Comparison of ENCODE assay signal across 28 cellular contexts in the genomic region with DNA sequence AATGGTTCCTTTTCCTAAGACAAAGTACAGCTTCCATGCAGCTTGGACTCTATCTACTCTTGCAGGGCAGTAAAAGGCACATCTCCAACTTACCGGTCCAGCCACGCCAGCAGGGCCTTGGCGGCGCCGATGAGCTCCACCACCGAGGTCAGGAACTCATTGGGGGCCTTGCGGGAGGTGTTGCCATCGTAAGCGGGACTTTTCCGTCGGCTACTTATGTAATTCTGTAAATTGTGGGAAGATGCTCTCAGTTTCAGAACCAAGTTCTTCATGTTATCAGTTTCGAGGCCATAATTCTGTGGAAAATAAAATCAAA.
A peak's percentile ranks its signal among the peaks of the same experiment; 100 is the strongest.
DNase-seq lines count a peak whose midpoint lies in the region; ATAC-seq and TF ChIP-seq lines count a peak whose summit lies in the region.
"Had no signal": no experiment of that assay in that cellular context is flagged by ENCODE, and none has a peak within 500 bp of the region (broad histone marks: within the 10 kb centered on the region; RNA-seq: fewer than 3 reads in every experiment).

No MANE protein-coding gene starts in this region.

- DNase-seq in glomerular visceral epithelial cell (ENCODE audit: extremely low spot score): peak; percentile 39
- DNase-seq in NCI-H524 treated with DMSO at 0.1 percent for 48 hours (lab: John Stamatoyannopoulos, UW): no peak
- DNase-seq in WTC11 (ENCODE audit: low spot score): no peak
- no peak for DNase-seq in sciatic nerve (ENCODE audit: low spot score)
- no peak for DNase-seq in 8988T
- DNase-seq: activated CD4-positive, alpha-beta T cell treated with anti-CD3 and anti-CD28 coated beads for 48 hours; activated CD8-positive, alpha-beta memory T cell treated with anti-CD3 and anti-CD28 coated beads for 24 hours; activated effector memory CD4-positive, alpha-beta T cell treated with Interleukin-2 at 50 U/mL for 16 hours; Calu3; DMS79; GDM1; immature natural killer cell; NCI-H146; NCI-H446 treated with DMSO at 0.1 percent for 48 hours; ovary; SJCRH30; stimulated activated naive B cell treated with anti-CD40 and anti-IgM and Interleukin-4, amounts not matched to agents 10 μg/mL and 1 μg/mL and 100 μg/mL, for 72 hours; substantia nigra; T1000 had no signal

- H3K4me3 Mint-ChIP-seq in WTC11: no peak overlapping the region
- H3K4me3 Mint-ChIP-seq: CD14-positive monocyte; IgD-negative memory B cell; immature natural killer cell; memory B cell; stimulated activated naive B cell treated with anti-CD40 and anti-IgM and Interleukin-4, amounts not matched to agents 10 μg/mL and 1 μg/mL and 100 μg/mL, for 72 hours had no signal

- no peaks in the 10 kb centered on the region for H3K36me3 Mint-ChIP-seq in WTC11
- H3K36me3 Mint-ChIP-seq: activated naive CD4-positive, alpha-beta T cell treated with anti-CD3 and anti-CD28 coated beads, Interleukin-2, amount 50 U/mL, for 72 hours; CD14-positive monocyte; IgD-negative memory B cell; immature natural killer cell; memory B cell; stimulated activated naive B cell treated with anti-CD40 and anti-IgM and Interleukin-4, amounts not matched to agents 10 μg/mL and 1 μg/mL and 100 μg/mL, for 72 hours had no signal

- TF ChIP-seq CTCF in WTC11 (IDR thresholded peaks at IDR 0.05): no peak

- intact Hi-C loops in sciatic nerve (cut with DNase I): no loop called here

- H3K4me1 Mint-ChIP-seq in WTC11: no peaks in the 10 kb centered on the region
- H3K4me1 Mint-ChIP-seq: CD14-positive monocyte; IgD-negative memory B cell; immature natural killer cell; memory B cell; stimulated activated naive B cell treated with anti-CD40 and anti-IgM and Interleukin-4, amounts not matched to agents 10 μg/mL and 1 μg/mL and 100 μg/mL, for 72 hours had no signal

- no peaks in the 10 kb centered on the region for H3K27me3 Mint-ChIP-seq in WTC11 (ENCODE audit: low read depth)

- ATAC-seq in GM18511 (IDR thresholded peaks at IDR 0.05; ENCODE audit: unreplicated experiment) (peak; percentile 28), GM21825 (IDR thresholded peaks at IDR 0.05; ENCODE audit: unreplicated experiment) (peak; percentile 25), HG03354 (IDR thresholded peaks at IDR 0.05; ENCODE audit: poor library complexity, severe bottlenecking, unreplicated experiment) (peak; percentile 42), WTC11 (no peak), sciatic nerve (no peak)
- ATAC-seq: activated naive CD4-positive, alpha-beta T cell treated with anti-CD3 and anti-CD28 coated beads, Interleukin-2, amount 50 U/mL, for 72 hours; gastroesophageal sphincter; HCT116; stimulated activated naive B cell treated with anti-CD40 and anti-IgM and Interleukin-4, amounts not matched to agents 10 μg/mL and 1 μg/mL and 100 μg/mL, for 72 hours had no signal

- POLR2A ChIA-PET in WTC11 (lab: Charles Lee): no interaction called here

- H3K27ac Mint-ChIP-seq in WTC11: no peak overlapping the region
- H3K27ac Mint-ChIP-seq: activated naive CD4-positive, alpha-beta T cell treated with anti-CD3 and anti-CD28 coated beads, Interleukin-2, amount 50 U/mL, for 72 hours; IgD-negative memory B cell; immature natural killer cell; memory B cell; stimulated activated naive B cell treated with anti-CD40 and anti-IgM and Interleukin-4, amounts not matched to agents 10 μg/mL and 1 μg/mL and 100 μg/mL, for 72 hours had no signal

- no peaks in the 10 kb centered on the region for H3K9me3 Mint-ChIP-seq in WTC11
- H3K9me3 Mint-ChIP-seq: activated naive CD4-positive, alpha-beta T cell treated with anti-CD3 and anti-CD28 coated beads, Interleukin-2, amount 50 U/mL, for 72 hours; IgD-negative memory B cell; immature natural killer cell; memory B cell had no signal

- CTCF ChIA-PET in WTC11 (lab: Charles Lee): no interaction called here

TF ChIP-seq in WTC11, 78 proteins besides CTCF, POLR2A, EP300 and RAD21 (continues in another document):
- TF ChIP-seq, protein P1, sequence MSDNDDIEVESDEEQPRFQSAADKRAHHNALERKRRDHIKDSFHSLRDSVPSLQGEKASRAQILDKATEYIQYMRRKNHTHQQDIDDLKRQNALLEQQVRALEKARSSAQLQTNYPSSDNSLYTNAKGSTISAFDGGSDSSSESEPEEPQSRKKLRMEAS (CRISPR knock-in tag; IDR thresholded peaks at IDR 0.05): no peak
- TF ChIP-seq EMX1 (CRISPR knock-in tag; IDR thresholded peaks at IDR 0.05): no peak
- TF ChIP-seq, protein P2, sequence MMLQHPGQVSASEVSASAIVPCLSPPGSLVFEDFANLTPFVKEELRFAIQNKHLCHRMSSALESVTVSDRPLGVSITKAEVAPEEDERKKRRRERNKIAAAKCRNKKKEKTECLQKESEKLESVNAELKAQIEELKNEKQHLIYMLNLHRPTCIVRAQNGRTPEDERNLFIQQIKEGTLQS (CRISPR knock-in tag; conservative IDR thresholded peaks at IDR 0.05): no peak
- TF ChIP-seq ZNF396 (CRISPR knock-in tag; IDR thresholded peaks at IDR 0.05; ENCODE audit: borderline replicate concordance): no peak
- TF ChIP-seq, protein P3, sequence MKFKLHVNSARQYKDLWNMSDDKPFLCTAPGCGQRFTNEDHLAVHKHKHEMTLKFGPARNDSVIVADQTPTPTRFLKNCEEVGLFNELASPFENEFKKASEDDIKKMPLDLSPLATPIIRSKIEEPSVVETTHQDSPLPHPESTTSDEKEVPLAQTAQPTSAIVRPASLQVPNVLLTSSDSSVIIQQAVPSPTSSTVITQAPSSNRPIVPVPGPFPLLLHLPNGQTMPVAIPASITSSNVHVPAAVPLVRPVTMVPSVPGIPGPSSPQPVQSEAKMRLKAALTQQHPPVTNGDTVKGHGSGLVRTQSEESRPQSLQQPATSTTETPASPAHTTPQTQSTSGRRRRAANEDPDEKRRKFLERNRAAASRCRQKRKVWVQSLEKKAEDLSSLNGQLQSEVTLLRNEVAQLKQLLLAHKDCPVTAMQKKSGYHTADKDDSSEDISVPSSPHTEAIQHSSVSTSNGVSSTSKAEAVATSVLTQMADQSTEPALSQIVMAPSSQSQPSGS (CRISPR knock-in tag; IDR thresholded peaks at IDR 0.05; ENCODE audit: borderline replicate concordance, low read depth): no peak
- no peak for TF ChIP-seq ZNF138 (CRISPR knock-in tag; conservative IDR thresholded peaks at IDR 0.05)
- no peak for TF ChIP-seq ZNF232 (CRISPR knock-in tag; IDR thresholded peaks at IDR 0.05)
- no peak for TF ChIP-seq GABPB1 (CRISPR knock-in tag; IDR thresholded peaks at IDR 0.05)
- TF ChIP-seq, protein P4, sequence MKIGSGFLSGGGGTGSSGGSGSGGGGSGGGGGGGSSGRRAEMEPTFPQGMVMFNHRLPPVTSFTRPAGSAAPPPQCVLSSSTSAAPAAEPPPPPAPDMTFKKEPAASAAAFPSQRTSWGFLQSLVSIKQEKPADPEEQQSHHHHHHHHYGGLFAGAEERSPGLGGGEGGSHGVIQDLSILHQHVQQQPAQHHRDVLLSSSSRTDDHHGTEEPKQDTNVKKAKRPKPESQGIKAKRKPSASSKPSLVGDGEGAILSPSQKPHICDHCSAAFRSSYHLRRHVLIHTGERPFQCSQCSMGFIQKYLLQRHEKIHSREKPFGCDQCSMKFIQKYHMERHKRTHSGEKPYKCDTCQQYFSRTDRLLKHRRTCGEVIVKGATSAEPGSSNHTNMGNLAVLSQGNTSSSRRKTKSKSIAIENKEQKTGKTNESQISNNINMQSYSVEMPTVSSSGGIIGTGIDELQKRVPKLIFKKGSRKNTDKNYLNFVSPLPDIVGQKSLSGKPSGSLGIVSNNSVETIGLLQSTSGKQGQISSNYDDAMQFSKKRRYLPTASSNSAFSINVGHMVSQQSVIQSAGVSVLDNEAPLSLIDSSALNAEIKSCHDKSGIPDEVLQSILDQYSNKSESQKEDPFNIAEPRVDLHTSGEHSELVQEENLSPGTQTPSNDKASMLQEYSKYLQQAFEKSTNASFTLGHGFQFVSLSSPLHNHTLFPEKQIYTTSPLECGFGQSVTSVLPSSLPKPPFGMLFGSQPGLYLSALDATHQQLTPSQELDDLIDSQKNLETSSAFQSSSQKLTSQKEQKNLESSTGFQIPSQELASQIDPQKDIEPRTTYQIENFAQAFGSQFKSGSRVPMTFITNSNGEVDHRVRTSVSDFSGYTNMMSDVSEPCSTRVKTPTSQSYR (CRISPR knock-in tag; IDR thresholded peaks at IDR 0.05): no peak
- no peak for TF ChIP-seq FOXK1 (CRISPR knock-in tag; IDR thresholded peaks at IDR 0.05)
- TF ChIP-seq RELA (CRISPR knock-in tag; IDR thresholded peaks at IDR 0.05; ENCODE audit: borderline replicate concordance): no peak
- TF ChIP-seq, protein P5, sequence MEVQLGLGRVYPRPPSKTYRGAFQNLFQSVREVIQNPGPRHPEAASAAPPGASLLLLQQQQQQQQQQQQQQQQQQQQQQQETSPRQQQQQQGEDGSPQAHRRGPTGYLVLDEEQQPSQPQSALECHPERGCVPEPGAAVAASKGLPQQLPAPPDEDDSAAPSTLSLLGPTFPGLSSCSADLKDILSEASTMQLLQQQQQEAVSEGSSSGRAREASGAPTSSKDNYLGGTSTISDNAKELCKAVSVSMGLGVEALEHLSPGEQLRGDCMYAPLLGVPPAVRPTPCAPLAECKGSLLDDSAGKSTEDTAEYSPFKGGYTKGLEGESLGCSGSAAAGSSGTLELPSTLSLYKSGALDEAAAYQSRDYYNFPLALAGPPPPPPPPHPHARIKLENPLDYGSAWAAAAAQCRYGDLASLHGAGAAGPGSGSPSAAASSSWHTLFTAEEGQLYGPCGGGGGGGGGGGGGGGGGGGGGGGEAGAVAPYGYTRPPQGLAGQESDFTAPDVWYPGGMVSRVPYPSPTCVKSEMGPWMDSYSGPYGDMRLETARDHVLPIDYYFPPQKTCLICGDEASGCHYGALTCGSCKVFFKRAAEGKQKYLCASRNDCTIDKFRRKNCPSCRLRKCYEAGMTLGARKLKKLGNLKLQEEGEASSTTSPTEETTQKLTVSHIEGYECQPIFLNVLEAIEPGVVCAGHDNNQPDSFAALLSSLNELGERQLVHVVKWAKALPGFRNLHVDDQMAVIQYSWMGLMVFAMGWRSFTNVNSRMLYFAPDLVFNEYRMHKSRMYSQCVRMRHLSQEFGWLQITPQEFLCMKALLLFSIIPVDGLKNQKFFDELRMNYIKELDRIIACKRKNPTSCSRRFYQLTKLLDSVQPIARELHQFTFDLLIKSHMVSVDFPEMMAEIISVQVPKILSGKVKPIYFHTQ (CRISPR knock-in tag; IDR thresholded peaks at IDR 0.05): no peak
- no peak for TF ChIP-seq ZNF263 (CRISPR knock-in tag; IDR thresholded peaks at IDR 0.05; ENCODE audit: low read depth)
- no peak for TF ChIP-seq ZBTB21 (CRISPR knock-in tag; IDR thresholded peaks at IDR 0.05; ENCODE audit: borderline replicate concordance)
- TF ChIP-seq, protein P6, sequence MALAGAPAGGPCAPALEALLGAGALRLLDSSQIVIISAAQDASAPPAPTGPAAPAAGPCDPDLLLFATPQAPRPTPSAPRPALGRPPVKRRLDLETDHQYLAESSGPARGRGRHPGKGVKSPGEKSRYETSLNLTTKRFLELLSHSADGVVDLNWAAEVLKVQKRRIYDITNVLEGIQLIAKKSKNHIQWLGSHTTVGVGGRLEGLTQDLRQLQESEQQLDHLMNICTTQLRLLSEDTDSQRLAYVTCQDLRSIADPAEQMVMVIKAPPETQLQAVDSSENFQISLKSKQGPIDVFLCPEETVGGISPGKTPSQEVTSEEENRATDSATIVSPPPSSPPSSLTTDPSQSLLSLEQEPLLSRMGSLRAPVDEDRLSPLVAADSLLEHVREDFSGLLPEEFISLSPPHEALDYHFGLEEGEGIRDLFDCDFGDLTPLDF (CRISPR knock-in tag; IDR thresholded peaks at IDR 0.05): no peak

Comparison
In these comparisons a context has a peak if more than half of its experiments do, and no peak if none do; other contexts are left out.
1. ATAC-seq: peak in GM18511 (single experiment), GM21825 (single experiment) and HG03354 (single experiment); none in WTC11 (single experiment) and sciatic nerve (single experiment).